In the genomic region with DNA sequence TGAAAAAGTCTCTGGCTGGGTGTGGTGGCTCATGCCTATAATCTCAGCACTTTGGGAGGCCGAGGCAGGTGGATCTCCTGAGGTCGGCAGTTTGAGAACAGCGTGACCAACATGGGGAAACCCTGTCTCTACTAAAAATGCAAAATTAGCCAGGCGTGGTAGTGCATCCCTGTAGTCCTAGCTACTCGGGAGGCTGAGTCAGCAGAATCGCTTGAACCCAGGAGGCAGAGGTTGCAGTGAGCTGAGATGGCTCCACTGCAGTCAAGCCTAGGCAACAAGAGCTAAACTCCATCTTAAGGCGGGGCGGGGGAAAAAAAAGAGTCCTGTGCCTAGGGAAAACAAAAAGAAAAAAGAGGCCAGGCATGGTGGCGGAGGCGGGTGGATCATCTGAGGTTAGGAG, we compare ENCODE assay signal across 20 cellular contexts. TPM values are rescaled to one million over a fixed set of nuclear protein-coding genes. Genes with fewer than 3 reads are reported as not detected.
DNase-seq lines count a peak whose midpoint lies in the region; ATAC-seq and TF ChIP-seq lines count a peak whose summit lies in the region.
"Had no signal": no experiment of that assay in that cellular context is flagged by ENCODE, and none has a peak within 500 bp of the region (broad histone marks: within the 10 kb centered on the region; RNA-seq: fewer than 3 reads in every experiment).

No MANE protein-coding gene starts in this region.

- no peak overlapping the region for H3K9ac ChIP-seq in BLaER1 treated with 17β-estradiol and CSF1 and Interleukin-3, amounts not matched to agents 10 nM and 100 nM

- H3K4me1 Mint-ChIP-seq in CD8-positive, alpha-beta memory T cell, result peaks cover 40 to 63% (median 57%) of the 10 kb centered on the region in 3 donors
- peaks cover 45% of the 10 kb centered on the region for H3K4me1 Mint-ChIP-seq in activated naive CD8-positive, alpha-beta T cell (ENCODE audit: low read depth)
- peaks cover 10 to 50% (median 44%) of the 10 kb centered on the region in 4 donors for H3K4me1 Mint-ChIP-seq in naive thymus-derived CD8-positive, alpha-beta T cell

- peaks cover 62 to 68% (median 67%) of the 10 kb centered on the region in 11 experiments for H3K9me3 ChIP-seq in BLaER1 treated with 17β-estradiol and CSF1 and Interleukin-3, amounts not matched to agents 10 nM and 100 nM (replicated peaks in 1 of 11)
- no peaks in the 10 kb centered on the region for H3K9me3 ChIP-seq in CD8-positive, alpha-beta memory T cell (ENCODE audit: low read length)

- no peak for ATAC-seq in naive thymus-derived CD8-positive, alpha-beta T cell
- ATAC-seq in HG03457 (IDR thresholded peaks at IDR 0.05; ENCODE audit: unreplicated experiment), result no peak

- no peak for DNase-seq in CD8-positive, alpha-beta memory T cell
- no peak for DNase-seq in naive thymus-derived CD8-positive, alpha-beta T cell
- DNase-seq in putamen (ENCODE audit: low spot score) (no peak), GM20000 (ENCODE audit: low spot score) (no peak)
- DNase-seq: activated CD4-positive, alpha-beta T cell treated with anti-CD3 and anti-CD28 coated beads, Interleukin-2, amount 50 U/mL, for 4 hours; central memory CD4-positive, alpha-beta T cell; DMS79 treated with DMSO at 0.1 percent for 48 hours; effector memory CD4-positive, alpha-beta T cell; KBM-7; mesenchymal stem cell; NCI-H1092; NCI-H526 treated with DMSO at 0.1 percent for 48 hours; nucleus accumbens; sigmoid colon; SJCRH30; stimulated activated CD4-positive, alpha-beta T cell treated with anti-CD3 and anti-CD28 coated beads, Interleukin-1b, Interleukin-23, amount 100 ng/mL, for 48 hours had no signal

- H3K4me3 Mint-ChIP-seq in CD8-positive, alpha-beta memory T cell, result peak overlapping the region in 6 of 7 donors; percentile 23 to 86 (median 77)
- H3K4me3 Mint-ChIP-seq in activated naive CD8-positive, alpha-beta T cell, result peak overlapping the region; percentile 83
- H3K4me3 Mint-ChIP-seq in naive thymus-derived CD8-positive, alpha-beta T cell, result peak overlapping the region in 8 of 10 donors; percentile 28 to 99 (median 69)

- no peak overlapping the region for H3K4me2 ChIP-seq in BLaER1 treated with 17β-estradiol and CSF1 and Interleukin-3, amounts not matched to agents 10 nM and 100 nM

- POLR2A ChIA-PET in CD8-positive, alpha-beta memory T cell (lab: Charles Lee), result no interaction called here
- POLR2A ChIA-PET in naive thymus-derived CD8-positive, alpha-beta T cell (lab: Charles Lee), result interaction anchor here (2.6 to 3.4 kb wide), 2 partner anchors 17 to 67 kb away, joined by 23 to 88 read pairs; a partner anchor contains a TSS

- H4K20me1 ChIP-seq in BLaER1 treated with 17β-estradiol and CSF1 and Interleukin-3, amounts not matched to agents 10 nM and 100 nM, result peaks cover 0 to 5% (median 0%) of the 10 kb centered on the region in 11 experiments; a peak in 1 of 22 replicates

- peaks cover 5 to 13% (median 10%) of the 10 kb centered on the region in 10 experiments; a peak in 19 of 20 replicates for H3K4me1 ChIP-seq in BLaER1 treated with 17β-estradiol and CSF1 and Interleukin-3, amounts not matched to agents 10 nM and 100 nM
- peaks cover 7% of the 10 kb centered on the region for H3K4me1 ChIP-seq in CD8-positive, alpha-beta memory T cell (ENCODE audit: insufficient read depth, low read length)
- H3K4me1 ChIP-seq: SJCRH30 had no signal

- H3K9me3 Mint-ChIP-seq in CD8-positive, alpha-beta memory T cell, result peaks cover 0 to 2% (median 0%) of the 10 kb centered on the region in 5 donors
- peaks cover 4% of the 10 kb centered on the region for H3K9me3 Mint-ChIP-seq in activated naive CD8-positive, alpha-beta T cell (ENCODE audit: low read depth)
- H3K9me3 Mint-ChIP-seq in naive thymus-derived CD8-positive, alpha-beta T cell, result peaks cover 0 to 43% (median 18%) of the 10 kb centered on the region in 9 donors

- no peaks in the 10 kb centered on the region for H3K27me3 ChIP-seq in BLaER1 treated with 17β-estradiol and CSF1 and Interleukin-3, amounts not matched to agents 10 nM and 100 nM
- no peaks in the 10 kb centered on the region for H3K27me3 ChIP-seq in CD8-positive, alpha-beta memory T cell (ENCODE audit: insufficient read depth, low read length, poor library complexity, severe bottlenecking)
- H3K27me3 ChIP-seq: sigmoid colon, SJCRH30 had no signal

- H3K27me3 Mint-ChIP-seq in CD8-positive, alpha-beta memory T cell, result no peaks in the 10 kb centered on the region
- no peaks in the 10 kb centered on the region for H3K27me3 Mint-ChIP-seq in activated naive CD8-positive, alpha-beta T cell
- H3K27me3 Mint-ChIP-seq in naive thymus-derived CD8-positive, alpha-beta T cell, result no peaks in the 10 kb centered on the region

- H3K4me3 ChIP-seq in BLaER1 treated with 17β-estradiol and CSF1 and Interleukin-3, amounts not matched to agents 10 nM and 100 nM, result peak overlapping the region in 9 of 10 experiments; percentile 9 to 95 (median 79); a peak in 13 of 20 replicates
- no peak overlapping the region for H3K4me3 ChIP-seq in CD8-positive, alpha-beta memory T cell (ENCODE audit: low read length)
- H3K4me3 ChIP-seq: sigmoid colon, SJCRH30 had no signal

- CTCF ChIA-PET in CD8-positive, alpha-beta memory T cell (lab: Charles Lee), result no interaction called here

- no peak overlapping the region for H3K27ac ChIP-seq in BLaER1 treated with 17β-estradiol and CSF1 and Interleukin-3, amounts not matched to agents 10 nM and 100 nM
- no peak overlapping the region for H3K27ac ChIP-seq in CD8-positive, alpha-beta memory T cell (ENCODE audit: low read depth, low read length)
- H3K27ac ChIP-seq: C4-2B, sigmoid colon, SJCRH30 had no signal

- H3K27ac Mint-ChIP-seq in CD8-positive, alpha-beta memory T cell, result peak overlapping the region in 4 of 8 donors; percentile 24 to 68 (median 45)
- no peak overlapping the region for H3K27ac Mint-ChIP-seq in activated naive CD8-positive, alpha-beta T cell
- peak overlapping the region in 6 of 10 donors; percentile 25 to 82 (median 62) for H3K27ac Mint-ChIP-seq in naive thymus-derived CD8-positive, alpha-beta T cell

- no peak for TF ChIP-seq CTCF in GM20000 (IDR thresholded peaks at IDR 0.05; ENCODE audit: extremely low read depth, missing control alignments)

- H3K36me3 Mint-ChIP-seq in CD8-positive, alpha-beta memory T cell, result peaks cover 7 to 17% (median 14%) of the 10 kb centered on the region in 3 donors
- peaks cover 16% of the 10 kb centered on the region for H3K36me3 Mint-ChIP-seq in activated naive CD8-positive, alpha-beta T cell
- H3K36me3 Mint-ChIP-seq in naive thymus-derived CD8-positive, alpha-beta T cell, result peaks cover 22 to 40% (median 33%) of the 10 kb centered on the region in 3 donors

- peaks cover 56 to 79% (median 73%) of the 10 kb centered on the region in 11 experiments for H3K36me3 ChIP-seq in BLaER1 treated with 17β-estradiol and CSF1 and Interleukin-3, amounts not matched to agents 10 nM and 100 nM
- H3K36me3 ChIP-seq in CD8-positive, alpha-beta memory T cell (ENCODE audit: insufficient read depth, low read length), result no peaks in the 10 kb centered on the region
- H3K36me3 ChIP-seq: sigmoid colon had no signal

RNA-seq across cellular contexts. Expression of a gene that starts 2.2 kb away (rescaled TPM):
- 10 to 100 TPM; 22.7 to 25.2 TPM for total RNA-seq in CD8-positive, alpha-beta memory T cell
- 13.9 TPM for polyA plus RNA-seq in CD8-positive, alpha-beta memory T cell
- 10 to 100 TPM; 37.4 to 41.0 TPM for total RNA-seq in naive thymus-derived CD8-positive, alpha-beta T cell
- polyA plus RNA-seq in naive thymus-derived CD8-positive, alpha-beta T cell, result 10 to 100 TPM; 14.8 to 18.0 (median 17.6) TPM
